26 cellular contexts compared by ENCODE assay signal in the genomic region with DNA sequence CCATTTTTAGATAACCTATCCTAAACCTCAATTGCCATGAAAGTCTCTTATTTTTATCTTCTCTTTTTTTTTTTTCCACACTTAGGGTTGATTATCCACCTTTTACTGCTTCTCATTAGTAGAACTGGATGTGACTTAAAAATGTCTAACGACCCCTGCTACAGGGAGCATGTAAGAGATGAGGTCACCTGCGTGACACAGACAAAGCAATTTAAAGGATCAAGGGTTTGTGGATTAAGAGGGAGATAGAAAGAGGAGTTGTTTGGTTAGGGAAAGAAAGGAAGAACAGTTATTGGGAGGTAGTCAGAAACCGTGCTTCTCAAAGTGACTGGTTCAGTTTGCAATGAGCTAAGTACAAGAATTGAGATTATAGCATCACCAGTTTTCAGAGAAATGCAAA.
"Had no signal": no experiment of that assay in that cellular context is flagged by ENCODE, and none has a peak within 500 bp of the region (broad histone marks: within the 10 kb centered on the region; RNA-seq: fewer than 3 reads in every experiment).

No MANE protein-coding gene starts in this region.

- H3K27me3 Mint-ChIP-seq: activated naive CD8-positive, alpha-beta T cell treated with anti-CD3 and anti-CD28 coated beads, Interleukin-2, amount 10 ng/mL, durations not matched to agents 7 days and 5 days had no signal

- H3K27me3 ChIP-seq: adrenal gland, MG63, Peyer's patch, SJSA1 had no signal

- H3K4me3 Mint-ChIP-seq: activated CD8-positive, alpha-beta T cell treated with anti-CD3 and anti-CD28 coated beads, Interleukin-2, amount 10 ng/mL, durations not matched to agents 7 days and 5 days; activated naive CD8-positive, alpha-beta T cell treated with anti-CD3 and anti-CD28 coated beads, Interleukin-2, amount 10 ng/mL, durations not matched to agents 7 days and 5 days; T-helper 1 cell treated with Interleukin-12 subunit alpha and Interleukin-12 subunit beta and Interleukin-4 antibody, amounts not matched to agents 30 μg/mL and 1 μg/mL, for 36 hours had no signal

- H3K9me3 ChIP-seq: adrenal gland, MG63, Peyer's patch, SJSA1 had no signal

- H3K27ac ChIP-seq: adrenal gland, Peyer's patch, RWPE1, SJSA1 had no signal

- H3K4me1 Mint-ChIP-seq: activated naive CD8-positive, alpha-beta T cell treated with anti-CD3 and anti-CD28 coated beads, Interleukin-2, amount 10 ng/mL, durations not matched to agents 7 days and 5 days had no signal

- H3K36me3 ChIP-seq: adrenal gland, MG63, Peyer's patch, SJSA1 had no signal

- H3K9me3 Mint-ChIP-seq: activated naive CD8-positive, alpha-beta T cell treated with anti-CD3 and anti-CD28 coated beads, Interleukin-2, amount 10 ng/mL, durations not matched to agents 7 days and 5 days; T-helper 1 cell treated with Interleukin-12 subunit alpha and Interleukin-12 subunit beta and Interleukin-4 antibody, amounts not matched to agents 30 μg/mL and 1 μg/mL, for 36 hours had no signal

- H3K36me3 Mint-ChIP-seq: activated naive CD8-positive, alpha-beta T cell treated with anti-CD3 and anti-CD28 coated beads, Interleukin-2, amount 10 ng/mL, durations not matched to agents 7 days and 5 days had no signal

- H3K27ac Mint-ChIP-seq: activated CD8-positive, alpha-beta T cell treated with anti-CD3 and anti-CD28 coated beads, Interleukin-2, amount 10 ng/mL, durations not matched to agents 7 days and 5 days; activated naive CD8-positive, alpha-beta T cell treated with anti-CD3 and anti-CD28 coated beads, Interleukin-2, amount 10 ng/mL, durations not matched to agents 7 days and 5 days; T-helper 1 cell treated with Interleukin-12 subunit alpha and Interleukin-12 subunit beta and Interleukin-4 antibody, amounts not matched to agents 30 μg/mL and 1 μg/mL, for 36 hours had no signal

- ATAC-seq: activated CD8-positive, alpha-beta T cell treated with anti-CD3 and anti-CD28 coated beads, Interleukin-2, amount 10 ng/mL, durations not matched to agents 7 days and 5 days; SK-N-SH treated with all-trans-retinoic acid at 6 μM for 48 hours had no signal

- H3K4me1 ChIP-seq: adrenal gland, Peyer's patch, SJSA1 had no signal

- DNase-seq: activated CD4-positive, alpha-beta T cell treated with anti-CD3 and anti-CD28 coated beads for 48 hours; activated CD4-positive, alpha-beta T cell treated with anti-CD3 and anti-CD28 coated beads, Interleukin-2, amount 50 U/mL, for 4 hours; activated CD4-positive, CD25-positive, alpha-beta regulatory T cell treated with anti-CD3 and anti-CD28 coated beads, Interleukin-2, amount 50 U/mL, for 72 hours; activated CD8-positive, alpha-beta memory T cell treated with anti-CD3 and anti-CD28 coated beads, Interleukin-2, amount 50 U/mL, for 48 hours; activated CD8-positive, alpha-beta T cell treated with anti-CD3 and anti-CD28 coated beads, Interleukin-2, amount 10 ng/mL, durations not matched to agents 7 days and 5 days; activated naive CD4-positive, alpha-beta T cell treated with anti-CD3 and anti-CD28 coated beads, Interleukin-2, amount 50 U/mL, for 16 hours; activated naive CD8-positive, alpha-beta T cell treated with anti-CD3 and anti-CD28 coated beads, Interleukin-2, amount 10 ng/mL, durations not matched to agents 7 days and 5 days; activated T-cell treated with anti-CD3 and anti-CD28 coated beads, Interleukin-2, amount 50 U/mL, for 1 hour; adrenal gland; anterior cingulate cortex; cerebellar nuclear complex; MG63; MV-4-11; NCI-H1092 treated with DMSO at 0.1 percent for 48 hours; NCI-H1417 treated with DMSO at 0.1 percent for 48 hours; NCI-H187; NCI-H2081; NCI-H2171; NCI-H345; NCI-H524; Peyer's patch; Right ventricle myocardium superior had no signal

- H3K4me3 ChIP-seq: adrenal gland, MG63, Peyer's patch, SJSA1 had no signal
